In the genomic region with DNA sequence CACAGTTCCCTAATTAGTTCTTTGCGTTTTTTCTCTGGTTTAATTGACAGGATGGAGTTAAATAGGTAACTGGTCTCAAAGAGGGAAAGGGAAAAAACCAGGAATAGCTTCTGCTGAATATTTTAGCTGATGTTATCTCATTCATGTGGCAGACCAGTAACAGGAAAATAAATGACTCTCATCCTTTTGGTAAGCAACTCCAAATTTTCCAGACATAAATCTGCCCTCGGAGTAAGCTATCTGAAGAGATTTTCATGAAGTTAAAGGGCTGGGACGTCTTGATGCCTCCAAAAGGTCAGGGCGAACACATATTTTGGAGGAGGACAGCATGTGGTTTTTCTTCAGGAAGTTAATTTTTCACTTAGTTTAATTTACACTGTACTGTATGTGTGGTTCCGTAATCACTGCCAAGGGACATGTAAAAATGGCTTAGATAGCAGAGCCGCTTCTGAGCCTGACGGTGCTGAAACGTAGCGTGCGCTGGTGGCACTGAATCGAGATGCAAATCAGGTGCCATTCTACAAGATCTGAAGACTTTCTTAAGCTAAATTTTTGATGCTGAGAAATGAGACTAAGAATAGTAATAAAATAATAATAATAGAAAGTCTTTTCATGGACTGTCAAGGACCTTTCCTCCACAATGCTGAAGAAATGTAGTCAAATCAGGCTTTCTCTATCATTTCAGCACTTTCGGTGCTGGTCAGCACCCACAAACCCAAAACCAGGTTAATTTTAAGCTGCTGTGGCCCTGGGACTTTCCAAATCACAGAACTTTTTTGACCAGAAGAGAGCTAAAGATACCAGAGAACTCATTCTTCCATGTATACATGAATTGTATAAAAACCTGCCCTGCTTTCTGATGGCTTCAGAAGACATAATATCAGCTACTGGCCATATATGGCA, we compare ENCODE assay signal across 18 cellular contexts.
DNase-seq lines count a peak whose midpoint lies in the region; ATAC-seq and TF ChIP-seq lines count a peak whose summit lies in the region.
"Had no signal": no experiment of that assay in that cellular context is flagged by ENCODE, and none has a peak within 500 bp of the region (broad histone marks: within the 10 kb centered on the region; RNA-seq: fewer than 3 reads in every experiment).

No MANE protein-coding gene starts in this region.

- ATAC-seq in GM19372 (IDR thresholded peaks at IDR 0.05; ENCODE audit: low read depth, unreplicated experiment): peak; percentile 76
- peak; percentile 74 for ATAC-seq in HG02938 (IDR thresholded peaks at IDR 0.05; ENCODE audit: unreplicated experiment)
- ATAC-seq: activated CD8-positive, alpha-beta T cell treated with anti-CD3 and anti-CD28 coated beads for 36 hours; upper lobe of right lung had no signal

- H3K4me1 ChIP-seq in BE2C (peaks cover 40% of the 10 kb centered on the region), ascending aorta (no peaks in the 10 kb centered on the region)
- H3K4me1 ChIP-seq: upper lobe of right lung had no signal

- TF ChIP-seq CTCF in BE2C (IDR thresholded peaks at IDR 0.05; ENCODE audit: low read depth, low read length): no peak
- no peak for TF ChIP-seq CTCF in ascending aorta (IDR thresholded peaks at IDR 0.05)
- no peak for TF ChIP-seq CTCF in foreskin fibroblast (IDR thresholded peaks at IDR 0.05; ENCODE audit: low read depth, low read length)

- H3K36me3 ChIP-seq in BE2C: no peaks in the 10 kb centered on the region
- no peaks in the 10 kb centered on the region for H3K36me3 ChIP-seq in ascending aorta
- H3K36me3 ChIP-seq: upper lobe of right lung had no signal

- DNase-seq in BE2C: peak; percentile 12
- peak; percentile 86 for DNase-seq in SK-N-DZ (ENCODE audit: low spot score)
- DNase-seq in DMS79 treated with DMSO at 0.1 percent for 48 hours (lab: John Stamatoyannopoulos, UW): no peak
- no peak for DNase-seq in ascending aorta (ENCODE audit: low spot score in 2 of 2)
- DNase-seq in foreskin fibroblast: no peak
- DNase-seq in AG20443 (ENCODE audit: low spot score): no peak
- DNase-seq: activated CD8-positive, alpha-beta T cell treated with anti-CD3 and anti-CD28 coated beads for 36 hours; activated naive CD4-positive, alpha-beta T cell treated with anti-CD3 and anti-CD28 coated beads for 36 hours; caudate nucleus; H7; hippocampal formation; MV-4-11; NCI-H526; occipital lobe; upper lobe of right lung had no signal

- intact Hi-C loops in ascending aorta (cut with DNase I): no loop called here

- H3K4me3 ChIP-seq in BE2C (ENCODE audit: low read depth, low read length) (peak overlapping the region; percentile 48), ascending aorta (no peak overlapping the region), foreskin fibroblast (ENCODE audit: low read depth in 1 of 2, low read length in 2 of 2) (no peak overlapping the region)
- H3K4me3 ChIP-seq: upper lobe of right lung had no signal

- H3K9me3 ChIP-seq in BE2C (no peaks in the 10 kb centered on the region), ascending aorta (no peaks in the 10 kb centered on the region)
- H3K9me3 ChIP-seq: upper lobe of right lung had no signal

- H3K27ac ChIP-seq in ascending aorta: no peak overlapping the region
- H3K27ac ChIP-seq: epithelial cell of prostate, upper lobe of right lung had no signal

- H3K27me3 ChIP-seq in BE2C: no peaks in the 10 kb centered on the region
- H3K27me3 ChIP-seq in ascending aorta: no peaks in the 10 kb centered on the region
- H3K27me3 ChIP-seq: upper lobe of right lung had no signal

Comparison
In these comparisons a context has a peak if more than half of its experiments do, and no peak if none do; other contexts are left out.
1. DNase-seq: peak in BE2C (single experiment) and SK-N-DZ (single experiment); none in DMS79 treated with DMSO at 0.1 percent for 48 hours (single experiment), ascending aorta (0 of 2), foreskin fibroblast (0 of 2) and AG20443 (single experiment).